In genomic region chr3:135170732-135171131, GRCh38 we compare ENCODE assay signal across 1 cellular context.
TF ChIP-seq lines count a peak whose summit lies in the region.

No MANE protein-coding gene starts in this region.

TF ChIP-seq in GM23338, 12 proteins besides CTCF, POLR2A, EP300 and RAD21 (continued from another document):
- TF ChIP-seq ZNF462 (CRISPR knock-in tag; IDR thresholded peaks at IDR 0.05) (no peak), NANOG (IDR thresholded peaks at IDR 0.05; ENCODE audit: borderline replicate concordance) (no peak), EZH2 (IDR thresholded peaks at IDR 0.05; ENCODE audit: low read depth, unreplicated experiment) (no peak)
